16 cellular contexts compared by ENCODE assay signal in genomic region chrX:69031181-69031580, GRCh38.
DNase-seq lines count a peak whose midpoint lies in the region; ATAC-seq and TF ChIP-seq lines count a peak whose summit lies in the region.
"Had no signal": no experiment of that assay in that cellular context is flagged by ENCODE, and none has a peak within 500 bp of the region (broad histone marks: within the 10 kb centered on the region; RNA-seq: fewer than 3 reads in every experiment).

No MANE protein-coding gene starts in this region.

- H3K4me1 ChIP-seq in GM23338 (ENCODE audit: insufficient read depth) (peaks cover 14% of the 10 kb centered on the region; the same call in 1 of the 2 replicates), mucosa of descending colon (ENCODE audit: low read depth) (no peaks in the 10 kb centered on the region)

- H2AFZ ChIP-seq in GM23338 = no peak overlapping the region

- no peaks in the 10 kb centered on the region for H3K9me3 Mint-ChIP-seq in GM23338
- H3K9me3 Mint-ChIP-seq: effector memory CD8-positive, alpha-beta T cell had no signal

- H3K36me3 Mint-ChIP-seq in GM23338 (ENCODE audit: low read depth) = no peaks in the 10 kb centered on the region

- ATAC-seq in GM23338 = peak; percentile 71
- peak; percentile 79 for ATAC-seq in SK-N-SH treated with all-trans-retinoic acid at 6 μM for 48 hours
- ATAC-seq in mucosa of descending colon = peak; percentile 30
- ATAC-seq in HG02870 (IDR thresholded peaks at IDR 0.05; ENCODE audit: unreplicated experiment) = no peak
- ATAC-seq in GM18867 (IDR thresholded peaks at IDR 0.05; ENCODE audit: unreplicated experiment) = no peak
- ATAC-seq: effector memory CD8-positive, alpha-beta T cell; sciatic nerve had no signal

- H3K4me3 ChIP-seq in GM23338 (no peak overlapping the region), epithelial cell of proximal tubule (ENCODE audit: low read depth, low read length) (no peak overlapping the region), mucosa of descending colon (no peak overlapping the region)
- H3K4me3 ChIP-seq: adrenal gland, SK-N-MC had no signal

- H3K27ac Mint-ChIP-seq in GM23338 = no peak overlapping the region
- H3K27ac Mint-ChIP-seq: effector memory CD8-positive, alpha-beta T cell had no signal

- H3F3A ChIP-seq in GM23338 (replicated peaks; ENCODE audit: low read depth) = no peaks in the 10 kb centered on the region

- H3K36me3 ChIP-seq in GM23338 (ENCODE audit: insufficient read depth) = no peaks in the 10 kb centered on the region
- no peaks in the 10 kb centered on the region for H3K36me3 ChIP-seq in mucosa of descending colon (ENCODE audit: low read depth)
- H3K36me3 ChIP-seq: adrenal gland had no signal

- DNase-seq in GM23338 (ENCODE audit: low spot score) (peak; percentile 40), epithelial cell of proximal tubule (ENCODE audit: low read depth) (no peak), mucosa of descending colon (peak in 1 of 3 donors; percentile 27), T-helper 1 cell (no peak), mesenteric fat pad (ENCODE audit: low spot score) (no peak)
- DNase-seq: activated CD4-positive, CD25-positive, alpha-beta regulatory T cell treated with anti-CD3 and anti-CD28 coated beads, Interleukin-2, amount 50 U/mL, for 72 hours; effector memory CD8-positive, alpha-beta T cell; GF-D8; KBM-7; NCI-H2029 treated with DMSO at 0.1 percent for 48 hours had no signal

- TF ChIP-seq CTCF in GM23338 (conservative IDR thresholded peaks at IDR 0.05; ENCODE audit: low read depth in 2 of 2) (peak in 1 of 2 experiments; percentile 54; a peak in 3 of 4 replicates), epithelial cell of proximal tubule (conservative IDR thresholded peaks at IDR 0.05; ENCODE audit: low read depth, low read length) (peak; percentile 52), mucosa of descending colon (IDR thresholded peaks at IDR 0.05) (no peak)

- H3K9me2 ChIP-seq in GM23338 (ENCODE audit: insufficient read depth) = no peaks in the 10 kb centered on the region

- H3K27ac ChIP-seq in GM23338 (ENCODE audit: low read depth) = no peak overlapping the region
- H3K27ac ChIP-seq: adrenal gland, SK-N-MC had no signal

- H3K4me3 Mint-ChIP-seq in GM23338 = no peak overlapping the region
- H3K4me3 Mint-ChIP-seq: effector memory CD8-positive, alpha-beta T cell had no signal

- H3K27me3 ChIP-seq in GM23338 (ENCODE audit: insufficient read depth) = no peaks in the 10 kb centered on the region

- H3K4me1 Mint-ChIP-seq in GM23338 = peaks cover 16% of the 10 kb centered on the region; the same call in 2 of the 3 replicates

- H3K27me3 Mint-ChIP-seq in GM23338 (ENCODE audit: insufficient read depth, low read depth, poor library complexity) = peaks cover 5% of the 10 kb centered on the region
- H3K27me3 Mint-ChIP-seq: effector memory CD8-positive, alpha-beta T cell had no signal

- intact Hi-C loops in mucosa of descending colon (cut with DNase I, micrococcal nuclease) = no loop called here

- no peaks in the 10 kb centered on the region for H3K79me2 ChIP-seq in GM23338 (replicated peaks; ENCODE audit: insufficient read depth)

- no peak overlapping the region for H3K4me2 ChIP-seq in GM23338

- H3K9me3 ChIP-seq in mucosa of descending colon = no peaks in the 10 kb centered on the region
- H3K9me3 ChIP-seq: adrenal gland had no signal

- H4K20me1 ChIP-seq in GM23338 (replicated peaks; ENCODE audit: insufficient read depth) = no peaks in the 10 kb centered on the region

TF ChIP-seq in GM23338, 12 proteins besides CTCF, POLR2A, EP300 and RAD21:
- no peak for TF ChIP-seq EZH2 (IDR thresholded peaks at IDR 0.05; ENCODE audit: low read depth, unreplicated experiment)
- TF ChIP-seq STAT1 (IDR thresholded peaks at IDR 0.05; ENCODE audit: unreplicated experiment) = no peak
- TF ChIP-seq POLR2AphosphoS5 (IDR thresholded peaks at IDR 0.05; ENCODE audit: low read depth) = no peak
- TF ChIP-seq JUNB (IDR thresholded peaks at IDR 0.05; ENCODE audit: unreplicated experiment) = no peak
TF ChIP-seq in GM23338: peak in this region for 0.

TF ChIP-seq in SK-N-SH treated with all-trans-retinoic acid at 6 μM for 48 hours, 23 proteins besides CTCF, POLR2A, EP300 and RAD21:
- no peak for TF ChIP-seq ZFP3 (CRISPR knock-in tag; IDR thresholded peaks at IDR 0.05)
- no peak for TF ChIP-seq CSDC2 (CRISPR knock-in tag; IDR thresholded peaks at IDR 0.05)
- TF ChIP-seq BACH2 (CRISPR knock-in tag; IDR thresholded peaks at IDR 0.05; ENCODE audit: borderline replicate concordance) = no peak
- TF ChIP-seq ZNF70 (CRISPR knock-in tag; IDR thresholded peaks at IDR 0.05) = no peak
- TF ChIP-seq CREB5 (CRISPR knock-in tag; IDR thresholded peaks at IDR 0.05; ENCODE audit: low read depth) = no peak
- TF ChIP-seq RARB (CRISPR knock-in tag; IDR thresholded peaks at IDR 0.05) = no peak
- no peak for TF ChIP-seq CSRNP3 (CRISPR knock-in tag; IDR thresholded peaks at IDR 0.05)
- TF ChIP-seq ESRRG (CRISPR knock-in tag; IDR thresholded peaks at IDR 0.05) = no peak
- no peak for TF ChIP-seq ZNF8 (CRISPR knock-in tag; IDR thresholded peaks at IDR 0.05)

Comparison
In these comparisons a context has a peak if more than half of its experiments do, and no peak if none do; other contexts are left out.
1. ATAC-seq: peak in GM23338 (single experiment), SK-N-SH treated with all-trans-retinoic acid at 6 μM for 48 hours (single experiment) and mucosa of descending colon (single experiment); none in HG02870 (single experiment) and GM18867 (single experiment).